13 cellular contexts compared by ENCODE assay signal in the genomic region with DNA sequence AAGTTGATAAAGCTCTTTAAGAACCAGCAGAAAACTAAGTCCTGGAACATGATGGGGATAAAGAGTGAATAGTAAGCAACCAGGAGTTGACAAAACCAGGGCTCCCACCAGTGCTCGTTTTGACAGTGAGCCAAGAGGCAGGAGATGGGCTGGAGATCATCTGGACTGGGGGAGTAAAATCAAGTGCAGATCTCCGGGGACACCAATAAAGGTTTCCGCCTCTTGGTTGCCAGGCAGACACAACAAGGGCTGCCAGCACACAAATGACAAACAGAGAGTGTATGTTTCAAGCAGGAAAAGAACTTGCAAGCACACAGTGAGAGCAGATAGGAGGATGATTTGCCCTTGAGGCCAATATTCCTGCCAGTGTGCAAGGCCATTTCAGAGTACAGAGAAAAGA.
A peak's percentile ranks its signal among the peaks of the same experiment; 100 is the strongest.
DNase-seq lines count a peak whose midpoint lies in the region; ATAC-seq and TF ChIP-seq lines count a peak whose summit lies in the region.
"Had no signal": no experiment of that assay in that cellular context is flagged by ENCODE, and none has a peak within 500 bp of the region (broad histone marks: within the 10 kb centered on the region; RNA-seq: fewer than 3 reads in every experiment).

No MANE protein-coding gene starts in this region.

- DNase-seq in NCI-H345 (lab: John Stamatoyannopoulos, UW) (peak; percentile 60), NCI-H345 treated with DMSO at 0.1 percent for 48 hours (lab: John Stamatoyannopoulos, UW; ENCODE audit: unreplicated experiment) (no peak), NCI-H69 (lab: John Stamatoyannopoulos, UW) (peak; percentile 95), fibroblast of peridontal ligament (ENCODE audit: extremely low read depth) (peak; percentile 36), sigmoid colon (peak; percentile 46), aorta (no peak), SKM-1 treated with dmso at 0.1 percent for 144 hours (lab: John Stamatoyannopoulos, UW; ENCODE audit: unreplicated experiment) (no peak)
- DNase-seq: activated naive CD4-positive, alpha-beta T cell treated with Interleukin-2 at 50 U/mL for 16 hours; DMS79; midbrain; NCI-H2081 treated with DMSO at 0.1 percent for 48 hours had no signal

- ATAC-seq in GM21619 (IDR thresholded peaks at IDR 0.05; ENCODE audit: unreplicated experiment) (no peak), aorta (ENCODE audit: low FRiP score) (no peak)

- H3K4me3 ChIP-seq in sigmoid colon = no peak overlapping the region
- H3K4me3 ChIP-seq in aorta (ENCODE audit: low read length in 2 of 2) = no peak overlapping the region

- H3K27me3 ChIP-seq in sigmoid colon (no peaks in the 10 kb centered on the region), aorta (ENCODE audit: control insufficient read depth in 1 of 2, insufficient read depth in 2 of 2, low read length in 1 of 2) (no peaks in the 10 kb centered on the region)

- intact Hi-C loops in sigmoid colon (cut with DNase I) (no loop called here), aorta (cut with DNase I) (loop anchor here in 1 of 2 donors (10.0 kb wide), 1 partner anchor 1983 kb away; no protein-coding TSS in a partner anchor)

- H3K4me1 ChIP-seq in sigmoid colon (peaks cover 0 to 21% (median 12%) of the 10 kb centered on the region in 4 donors), aorta (ENCODE audit: control insufficient read depth in 1 of 2, insufficient read depth in 2 of 2, low read length in 2 of 2) (no peaks in the 10 kb centered on the region)

- H3K36me3 ChIP-seq in sigmoid colon = no peaks in the 10 kb centered on the region
- no peaks in the 10 kb centered on the region for H3K36me3 ChIP-seq in aorta (ENCODE audit: control insufficient read depth in 1 of 2, insufficient read depth in 2 of 2, low read length in 1 of 2)

- no peak for TF ChIP-seq EP300 in sigmoid colon (IDR thresholded peaks at IDR 0.05)

- H3K27ac ChIP-seq in sigmoid colon (peak overlapping the region in 2 of 4 donors; percentile 51 to 61), aorta (ENCODE audit: low read depth in 1 of 2, low read length in 2 of 2) (no peak overlapping the region)
- H3K27ac ChIP-seq: KMS-11 had no signal

- no peak for TF ChIP-seq POLR2A in sigmoid colon (IDR thresholded peaks at IDR 0.05)

- H3K9me3 ChIP-seq in sigmoid colon (no peaks in the 10 kb centered on the region), aorta (ENCODE audit: control insufficient read depth, low read length) (no peaks in the 10 kb centered on the region)

- WGBS in sigmoid colon, 2 donors = 23 to 41% methylated on average over 3 of the region's 3 CpGs
- 32 to 46% methylated on average over 3 of the region's 3 CpGs for WGBS in aorta, 2 donors

- no peak for TF ChIP-seq CTCF in sigmoid colon (IDR thresholded peaks at IDR 0.05)

Comparison
In these comparisons a context has a peak if more than half of its experiments do, and no peak if none do; other contexts are left out.
1. DNase-seq: peak in NCI-H345 (single experiment), NCI-H69 (single experiment), fibroblast of peridontal ligament (single experiment) and sigmoid colon (single experiment); none in NCI-H345 treated with DMSO at 0.1 percent for 48 hours (single experiment), aorta (0 of 2) and SKM-1 treated with dmso at 0.1 percent for 144 hours (single experiment).